8 cellular contexts compared by ENCODE assay signal in genomic region chr7:152674860-152675760, GRCh38. TPM values are rescaled to one million over a fixed set of nuclear protein-coding genes. Genes with fewer than 3 reads are reported as not detected.
DNase-seq lines count a peak whose midpoint lies in the region; ATAC-seq and TF ChIP-seq lines count a peak whose summit lies in the region.

No MANE protein-coding gene starts in this region.

- H3K27ac Mint-ChIP-seq in activated naive CD4-positive, alpha-beta T cell treated with anti-CD3 and anti-CD28 coated beads, Interleukin-2, amount 10 ng/mL, durations not matched to agents 7 days and 5 days, result peak overlapping the region; percentile 58
- H3K27ac Mint-ChIP-seq in WTC11, result peak overlapping the region; percentile 37

- H3K36me3 ChIP-seq in gastroesophageal sphincter (no peaks in the 10 kb centered on the region), skeletal muscle satellite cell (ENCODE audit: insufficient read depth, low read length) (no peaks in the 10 kb centered on the region)

- no peaks in the 10 kb centered on the region for H3K27me3 Mint-ChIP-seq in activated naive CD4-positive, alpha-beta T cell treated with anti-CD3 and anti-CD28 coated beads, Interleukin-2, amount 10 ng/mL, durations not matched to agents 7 days and 5 days
- H3K27me3 Mint-ChIP-seq in WTC11 (ENCODE audit: low read depth), result peaks cover 2% of the 10 kb centered on the region; the same call in 1 of the 2 replicates

- TF ChIP-seq CTCF in WTC11 (IDR thresholded peaks at IDR 0.05) (no peak), gastroesophageal sphincter (IDR thresholded peaks at IDR 0.05) (no peak)

- DNase-seq in activated naive CD4-positive, alpha-beta T cell treated with anti-CD3 and anti-CD28 coated beads, Interleukin-2, amount 10 ng/mL, durations not matched to agents 7 days and 5 days, result peak; percentile 34
- no peak for DNase-seq in activated naive CD4-positive, alpha-beta T cell (lab: John Stamatoyannopoulos, UW)
- DNase-seq in NCI-H1930 (lab: John Stamatoyannopoulos, UW), result peak; percentile 20 to 31
- no peak for DNase-seq in WTC11 (ENCODE audit: low spot score)
- DNase-seq in NOMO-1 treated with dmso at 0.1 percent for 144 hours (lab: John Stamatoyannopoulos, UW; ENCODE audit: unreplicated experiment), result no peak

- H3K9me3 ChIP-seq in gastroesophageal sphincter, result no peaks in the 10 kb centered on the region
- no peaks in the 10 kb centered on the region for H3K9me3 ChIP-seq in skeletal muscle satellite cell (replicated peaks; ENCODE audit: low read length)

- no peaks in the 10 kb centered on the region for H3K9me3 Mint-ChIP-seq in activated naive CD4-positive, alpha-beta T cell treated with anti-CD3 and anti-CD28 coated beads, Interleukin-2, amount 10 ng/mL, durations not matched to agents 7 days and 5 days
- no peaks in the 10 kb centered on the region for H3K9me3 Mint-ChIP-seq in WTC11

- H3K36me3 Mint-ChIP-seq in activated naive CD4-positive, alpha-beta T cell treated with anti-CD3 and anti-CD28 coated beads, Interleukin-2, amount 10 ng/mL, durations not matched to agents 7 days and 5 days, result peaks cover 10% of the 10 kb centered on the region
- H3K36me3 Mint-ChIP-seq in WTC11, result peaks cover 12% of the 10 kb centered on the region

- TF ChIP-seq POLR2A in gastroesophageal sphincter (IDR thresholded peaks at IDR 0.05), result no peak

- H3K4me1 ChIP-seq in gastroesophageal sphincter (peaks cover 0 to 15% (median 6%) of the 10 kb centered on the region in 3 donors), skeletal muscle satellite cell (ENCODE audit: control insufficient read depth, insufficient read depth, low read length) (peaks cover 9% of the 10 kb centered on the region)

- peak overlapping the region; percentile 97 for H3K9ac ChIP-seq in skeletal muscle satellite cell (ENCODE audit: low read depth, low read length)

- H3K27me3 ChIP-seq in gastroesophageal sphincter (no peaks in the 10 kb centered on the region), skeletal muscle satellite cell (ENCODE audit: control insufficient read depth, insufficient read depth, low read length) (no peaks in the 10 kb centered on the region)

- POLR2A ChIA-PET in WTC11 (lab: Charles Lee), result interaction anchor here (0.6 to 1.0 kb wide), 2 partner anchors 18 to 32 kb away, joined by 3 read pairs; no protein-coding TSS in a partner anchor

- H3K4me3 ChIP-seq in gastroesophageal sphincter (peak overlapping the region; percentile 66 to 76), skeletal muscle satellite cell (ENCODE audit: low read length) (peak overlapping the region; percentile 98)

- H3K4me2 ChIP-seq in skeletal muscle satellite cell (ENCODE audit: low read length), result peak overlapping the region; percentile 96

- 9 to 10% methylated on average over 9 to 10 of the region's 16 CpGs for WGBS in gastroesophageal sphincter (ENCODE audit: low coverage in 1 of 2), 2 donors

- peak; percentile 14 for ATAC-seq in HG02852 (IDR thresholded peaks at IDR 0.05; ENCODE audit: unreplicated experiment)
- ATAC-seq in WTC11, result peak; percentile 57
- ATAC-seq in gastroesophageal sphincter, result no peak

- H3K27ac ChIP-seq in gastroesophageal sphincter, result peak overlapping the region in 1 of 4 donors; percentile 83

- CTCF ChIA-PET in activated naive CD4-positive, alpha-beta T cell treated with anti-CD3 and anti-CD28 coated beads, Interleukin-2, amount 10 ng/mL, durations not matched to agents 7 days and 5 days (lab: Charles Lee), result no interaction called here
- CTCF ChIA-PET in WTC11 (lab: Charles Lee), result interaction anchor here (1.9 kb wide), 1 partner anchor 32 kb away, joined by 9 read pairs; no protein-coding TSS in a partner anchor

- no peak for TF ChIP-seq EP300 in gastroesophageal sphincter (IDR thresholded peaks at IDR 0.05)

- peak overlapping the region; percentile 93 for H3K4me3 Mint-ChIP-seq in activated naive CD4-positive, alpha-beta T cell treated with anti-CD3 and anti-CD28 coated beads, Interleukin-2, amount 10 ng/mL, durations not matched to agents 7 days and 5 days
- peak overlapping the region; percentile 96 for H3K4me3 Mint-ChIP-seq in WTC11

- peaks cover 21% of the 10 kb centered on the region for H3K4me1 Mint-ChIP-seq in activated naive CD4-positive, alpha-beta T cell treated with anti-CD3 and anti-CD28 coated beads, Interleukin-2, amount 10 ng/mL, durations not matched to agents 7 days and 5 days
- peaks cover 9% of the 10 kb centered on the region for H3K4me1 Mint-ChIP-seq in WTC11

TF ChIP-seq in WTC11, 78 proteins besides CTCF, POLR2A, EP300 and RAD21:
- TF ChIP-seq RORB (CRISPR knock-in tag; IDR thresholded peaks at IDR 0.05) (no peak), MAX (CRISPR knock-in tag; IDR thresholded peaks at IDR 0.05) (0 out of 2 replicates have a peak, but pooled peaks have one; percentile 8), RELA (CRISPR knock-in tag; IDR thresholded peaks at IDR 0.05; ENCODE audit: borderline replicate concordance) (no peak), ZMAT4 (CRISPR knock-in tag; IDR thresholded peaks at IDR 0.05) (no peak), SOX15 (CRISPR knock-in tag; IDR thresholded peaks at IDR 0.05) (no peak), ERG (CRISPR knock-in tag; IDR thresholded peaks at IDR 0.05) (no peak), SMAD3 (CRISPR knock-in tag; IDR thresholded peaks at IDR 0.05; ENCODE audit: borderline replicate concordance) (no peak), ZNF138 (CRISPR knock-in tag; conservative IDR thresholded peaks at IDR 0.05) (no peak), ZNF512 (CRISPR knock-in tag; IDR thresholded peaks at IDR 0.05; ENCODE audit: borderline replicate concordance) (no peak)
TF ChIP-seq in WTC11: peak in this region for 1.

RNA-seq across cellular contexts. Expression of gene XRCC2, which starts 0.8 kb away (rescaled TPM):
- total RNA-seq in WTC11 (2021), result 21.2 to 25.4 TPM (median 21.7 TPM) in 3 replicates
- total RNA-seq in gastroesophageal sphincter, result under 1 TPM; 0.35 to 0.84 (median 0.66) TPM
- total RNA-seq in skeletal muscle satellite cell (2012; rRNA removed), result 4.6 and 4.8 TPM in 2 replicates

Comparison
In these comparisons a context has a peak if more than half of its experiments do, and no peak if none do; other contexts are left out.
1. DNase-seq: peak in activated naive CD4-positive, alpha-beta T cell treated with anti-CD3 and anti-CD28 coated beads, Interleukin-2, amount 10 ng/mL, durations not matched to agents 7 days and 5 days (single experiment) and NCI-H1930 (2 of 2); none in activated naive CD4-positive, alpha-beta T cell (0 of 4), WTC11 (single experiment) and NOMO-1 treated with dmso at 0.1 percent for 144 hours (single experiment).
2. RNA of gene XRCC2, which starts 0.8 kb away (total RNA-seq): 21.2 to 25.4 TPM in WTC11; 0.35 to 0.84 TPM in gastroesophageal sphincter; every median in the first group is over 10 times any median in the second.